Comparison of ENCODE assay signal across 17 cellular contexts in the genomic region with DNA sequence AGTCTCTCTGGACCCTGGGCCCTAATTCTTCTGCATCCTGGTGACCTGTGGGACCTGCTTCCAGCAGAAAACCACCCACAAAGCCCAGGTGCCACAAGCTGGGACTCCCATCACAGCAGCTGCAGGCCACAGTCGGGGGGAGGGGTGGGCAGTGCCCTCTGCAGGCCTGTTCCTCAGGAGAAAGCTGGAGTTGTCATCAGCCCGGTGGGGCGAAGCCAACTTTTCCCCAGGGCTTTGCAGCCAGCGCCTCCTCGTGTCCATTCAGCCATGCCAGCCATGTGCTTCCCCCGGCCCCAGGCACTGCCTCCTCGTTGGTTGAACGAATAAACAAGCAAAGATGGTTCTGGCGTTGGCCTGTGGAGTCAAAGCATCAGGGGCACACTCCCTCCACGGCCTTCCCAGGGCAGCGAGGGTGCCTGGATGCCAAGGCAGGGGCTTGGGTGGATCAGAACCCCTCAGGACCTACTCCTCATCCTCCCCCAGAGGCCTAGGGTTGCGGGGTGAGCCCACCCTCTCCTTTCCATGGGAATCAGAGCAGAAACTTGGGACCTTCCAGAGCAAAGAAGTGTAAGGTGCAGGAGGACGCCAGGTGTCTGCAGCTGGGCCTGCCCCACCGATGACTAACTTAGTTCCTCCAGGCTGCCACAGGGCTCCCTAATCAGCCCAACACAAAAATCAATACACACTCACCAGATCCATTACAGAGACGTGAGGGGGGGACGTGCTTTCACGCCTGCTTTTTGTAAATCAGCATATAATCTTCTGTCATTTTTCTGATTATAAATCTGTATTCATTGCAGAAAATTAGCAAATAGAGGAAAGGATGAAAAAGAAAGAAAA.
A peak's percentile ranks its signal among the peaks of the same experiment; 100 is the strongest.
DNase-seq lines count a peak whose midpoint lies in the region; FAIRE-seq and TF ChIP-seq lines count a peak whose summit lies in the region.
"Had no signal": no experiment of that assay in that cellular context is flagged by ENCODE, and none has a peak within 500 bp of the region (broad histone marks: within the 10 kb centered on the region; RNA-seq: fewer than 3 reads in every experiment).

No MANE protein-coding gene starts in this region.

- H3K4me3 ChIP-seq in OCI-LY7 (ENCODE audit: low read depth, low read length, poor library complexity, severe bottlenecking) = no peak overlapping the region
- no peak overlapping the region for H3K4me3 ChIP-seq in kidney epithelial cell (ENCODE audit: low read depth, low read length)
- H3K4me3 ChIP-seq in osteoblast (ENCODE audit: insufficient read depth, low read length) = no peak overlapping the region
- no peak overlapping the region for H3K4me3 ChIP-seq in uterus
- H3K4me3 ChIP-seq: left lung, smooth muscle cell, thoracic aorta had no signal

- no peak overlapping the region for H3K27ac ChIP-seq in OCI-LY7 (ENCODE audit: low read depth, low read length, poor library complexity, severe bottlenecking)
- H3K27ac ChIP-seq in osteoblast (ENCODE audit: low read depth, low read length) = no peak overlapping the region
- H3K27ac ChIP-seq in uterus = no peak overlapping the region
- H3K27ac ChIP-seq: brain microvascular endothelial cell, left lung, thoracic aorta had no signal

- POLR2A ChIA-PET in OCI-LY7 (lab: Charles Lee) = interaction anchor here (0.6 kb wide), 1 partner anchor 331 kb away, joined by 3 read pairs; no protein-coding TSS in a partner anchor

- H3K9me3 ChIP-seq in OCI-LY7 (ENCODE audit: low read length) (no peaks in the 10 kb centered on the region), osteoblast (ENCODE audit: low read depth, low read length) (no peaks in the 10 kb centered on the region), uterus (no peaks in the 10 kb centered on the region)
- H3K9me3 ChIP-seq: left lung, thoracic aorta had no signal

- no peak overlapping the region for H2AFZ ChIP-seq in OCI-LY7 (ENCODE audit: low read length)
- H2AFZ ChIP-seq in osteoblast (ENCODE audit: low read length) = no peak overlapping the region

- intact Hi-C loops in OCI-LY7 (cut with micrococcal nuclease; ENCODE audit: unreplicated experiment) = no loop called here
- intact Hi-C loops in uterus (cut with DNase I; ENCODE audit: low total_unique reads) = no loop called here

- H4K20me1 ChIP-seq in OCI-LY7 (ENCODE audit: insufficient read depth, low read length) (no peaks in the 10 kb centered on the region), osteoblast (ENCODE audit: insufficient read depth, low read length) (no peaks in the 10 kb centered on the region)

- CTCF ChIA-PET in OCI-LY7 (lab: Charles Lee; ENCODE audit: unreplicated experiment) = no interaction called here

- no peaks in the 10 kb centered on the region for H3K4me1 ChIP-seq in OCI-LY7 (ENCODE audit: insufficient read depth, low read length, poor library complexity, severe bottlenecking)
- no peaks in the 10 kb centered on the region for H3K4me1 ChIP-seq in osteoblast (ENCODE audit: insufficient read depth, low read length)
- no peaks in the 10 kb centered on the region for H3K4me1 ChIP-seq in uterus
- H3K4me1 ChIP-seq: left lung had no signal

- no peaks in the 10 kb centered on the region for H3K27me3 ChIP-seq in kidney epithelial cell (ENCODE audit: control insufficient read depth, insufficient read depth, low read length)
- no peaks in the 10 kb centered on the region for H3K27me3 ChIP-seq in osteoblast (ENCODE audit: insufficient read depth, low read length)
- no peaks in the 10 kb centered on the region for H3K27me3 ChIP-seq in uterus
- H3K27me3 ChIP-seq: brain microvascular endothelial cell had no signal

- peak; percentile 61 for FAIRE-seq in urothelium cell line (lab: Jason Lieb, UNC)
- FAIRE-seq: RCC 7860 had no signal

- no peaks in the 10 kb centered on the region for H3K36me3 ChIP-seq in OCI-LY7 (ENCODE audit: insufficient read depth, low read length)
- H3K36me3 ChIP-seq in kidney epithelial cell (ENCODE audit: control insufficient read depth, insufficient read depth, low read length) = no peaks in the 10 kb centered on the region
- no peaks in the 10 kb centered on the region for H3K36me3 ChIP-seq in osteoblast (ENCODE audit: insufficient read depth, low read length)
- H3K36me3 ChIP-seq in uterus = no peaks in the 10 kb centered on the region
- H3K36me3 ChIP-seq: brain microvascular endothelial cell, left lung, thoracic aorta had no signal

- no peak for TF ChIP-seq POLR2A in uterus (IDR thresholded peaks at IDR 0.05)

- H3K9me2 ChIP-seq in OCI-LY7 (ENCODE audit: insufficient read depth, low read length) = no peaks in the 10 kb centered on the region

- BruUV-seq in OCI-LY7 (replicated peaks; lab: Mats Ljungman, UMichigan) = no TSS peak

- TF ChIP-seq CTCF in OCI-LY7 (conservative IDR thresholded peaks at IDR 0.05; ENCODE audit: low read length) (no peak), kidney epithelial cell (IDR thresholded peaks at IDR 0.05; ENCODE audit: insufficient read depth, low read length, poor library complexity, severe bottlenecking) (peak; percentile 22), osteoblast (IDR thresholded peaks at IDR 0.05; ENCODE audit: extremely low read depth, low read depth, low read length) (no peak), uterus (IDR thresholded peaks at IDR 0.05) (no peak)

- H3K79me2 ChIP-seq in OCI-LY7 (ENCODE audit: insufficient read depth, low read depth, low read length) = no peaks in the 10 kb centered on the region
- no peaks in the 10 kb centered on the region for H3K79me2 ChIP-seq in osteoblast (ENCODE audit: insufficient read depth, low read length)

- no peak overlapping the region for H3K4me2 ChIP-seq in OCI-LY7 (ENCODE audit: low read length)
- H3K4me2 ChIP-seq in osteoblast (ENCODE audit: insufficient read depth, low read length) = no peak overlapping the region
- H3K4me2 ChIP-seq: smooth muscle cell had no signal

- DNase-seq in activated effector memory CD4-positive, alpha-beta T cell treated with anti-CD3 and anti-CD28 coated beads, Interleukin-2, amount 50 U/mL, for 16 hours = peak; percentile 58
- DNase-seq in activated effector memory CD4-positive, alpha-beta T cell treated with Interleukin-2 at 50 U/mL for 16 hours = no peak
- DNase-seq in OCI-LY7 (ENCODE audit: low spot score) (peak; percentile 9), kidney epithelial cell (ENCODE audit: low read depth) (no peak), urothelium cell line (ENCODE audit: low spot score) (no peak), osteoblast (ENCODE audit: insufficient read length, low spot score, missing footprints) (no peak), uterus (no peak)
- DNase-seq in stimulated activated CD4-positive, alpha-beta T cell treated with anti-CD3 and anti-CD28 coated beads, Interleukin-2, amount 100 ng/mL, for 48 hours = no peak
- DNase-seq: activated CD4-positive, alpha-beta memory T cell treated with anti-CD3 and anti-CD28 coated beads for 36 hours; activated naive CD4-positive, alpha-beta T cell treated with anti-CD3 and anti-CD28 coated beads for 36 hours; brain microvascular endothelial cell; DMS53; GOT3; left lung had no signal

Comparison
In these comparisons a context has a peak if more than half of its experiments do, and no peak if none do; other contexts are left out.
1. DNase-seq: peak in activated effector memory CD4-positive, alpha-beta T cell treated with anti-CD3 and anti-CD28 coated beads, Interleukin-2, amount 50 U/mL, for 16 hours (single experiment) and OCI-LY7 (single experiment); none in activated effector memory CD4-positive, alpha-beta T cell treated with Interleukin-2 at 50 U/mL for 16 hours (single experiment), kidney epithelial cell (single experiment), urothelium cell line (single experiment), osteoblast (single experiment), uterus (0 of 2) and stimulated activated CD4-positive, alpha-beta T cell treated with anti-CD3 and anti-CD28 coated beads, Interleukin-2, amount 100 ng/mL, for 48 hours (0 of 2).